Comparison of ENCODE assay signal across 1 cellular context in genomic region chr7:90777075-90777864, GRCh38.
TF ChIP-seq lines count a peak whose summit lies in the region.

No MANE protein-coding gene starts in this region.

TF ChIP-seq in WTC11, 78 proteins besides CTCF, POLR2A, EP300 and RAD21 (continued from another document):
- TF ChIP-seq MXD4 (CRISPR knock-in tag; IDR thresholded peaks at IDR 0.05; ENCODE audit: borderline replicate concordance) (no peak), ARID4B (CRISPR knock-in tag; IDR thresholded peaks at IDR 0.05; ENCODE audit: borderline replicate concordance) (no peak), SMAD3 (CRISPR knock-in tag; IDR thresholded peaks at IDR 0.05; ENCODE audit: borderline replicate concordance) (no peak), FOXK1 (CRISPR knock-in tag; IDR thresholded peaks at IDR 0.05) (no peak), STAT6 (CRISPR knock-in tag; conservative IDR thresholded peaks at IDR 0.05; ENCODE audit: low read depth) (no peak), TP53 (CRISPR knock-in tag; IDR thresholded peaks at IDR 0.05) (no peak), NR1H2 (CRISPR knock-in tag; IDR thresholded peaks at IDR 0.05) (no peak), FOXP1 (CRISPR knock-in tag; IDR thresholded peaks at IDR 0.05; ENCODE audit: borderline replicate concordance) (no peak)
